ENCODE assay signal across 11 cellular contexts in genomic region chr18:24112874-24113615, GRCh38. TPM values are rescaled to one million over a fixed set of nuclear protein-coding genes. Genes with fewer than 3 reads are reported as not detected.
DNase-seq lines count a peak whose midpoint lies in the region; ATAC-seq lines count a peak whose summit lies in the region.
"Had no signal": no experiment of that assay in that cellular context is flagged by ENCODE, and none has a peak within 500 bp of the region (broad histone marks: within the 10 kb centered on the region; RNA-seq: fewer than 3 reads in every experiment).

No MANE protein-coding gene starts in this region.

- peak overlapping the region; percentile 82 for H3K27ac Mint-ChIP-seq in central memory CD8-positive, alpha-beta T cell (ENCODE audit: low read depth)
- peak overlapping the region in 8 of 10 donors; percentile 14 to 85 (median 64) for H3K27ac Mint-ChIP-seq in naive thymus-derived CD8-positive, alpha-beta T cell

- H3K27me3 ChIP-seq in MG63, result no peaks in the 10 kb centered on the region

- DNase-seq in ELR (ENCODE audit: low read depth) (peak; percentile 77), MG63 (peak; percentile 35), NCI-H1694 treated with DMSO at 0.1 percent for 48 hours (lab: John Stamatoyannopoulos, UW) (no peak)
- no peak for DNase-seq in central memory CD8-positive, alpha-beta T cell (ENCODE audit: low spot score in 2 of 2)
- no peak for DNase-seq in naive thymus-derived CD8-positive, alpha-beta T cell
- DNase-seq in activated CD4-positive, CD25-positive, alpha-beta regulatory T cell treated with anti-CD3 and anti-CD28 coated beads, Interleukin-2, amount 50 U/mL, for 72 hours, result no peak
- DNase-seq: activated CD8-positive, alpha-beta memory T cell treated with anti-CD3 and anti-CD28 coated beads for 24 hours; Kasumi-1; posterior cingulate gyrus had no signal

- no peak overlapping the region for H3K4me3 ChIP-seq in MG63

- peaks cover 41% of the 10 kb centered on the region for H3K36me3 Mint-ChIP-seq in central memory CD8-positive, alpha-beta T cell (ENCODE audit: insufficient read depth)
- H3K36me3 Mint-ChIP-seq in naive thymus-derived CD8-positive, alpha-beta T cell, result peaks cover 0 to 58% (median 0%) of the 10 kb centered on the region in 3 donors

- H3K4me1 Mint-ChIP-seq in central memory CD8-positive, alpha-beta T cell, result peaks cover 38% of the 10 kb centered on the region
- H3K4me1 Mint-ChIP-seq in naive thymus-derived CD8-positive, alpha-beta T cell, result peaks cover 14 to 31% (median 27%) of the 10 kb centered on the region in 4 donors

- H3K36me3 ChIP-seq in MG63, result no peaks in the 10 kb centered on the region

- H3K9me3 ChIP-seq in MG63, result no peaks in the 10 kb centered on the region

- H3K4me3 Mint-ChIP-seq in central memory CD8-positive, alpha-beta T cell, result no peak overlapping the region
- no peak overlapping the region for H3K4me3 Mint-ChIP-seq in naive thymus-derived CD8-positive, alpha-beta T cell

- POLR2A ChIA-PET in naive thymus-derived CD8-positive, alpha-beta T cell (lab: Charles Lee), result no interaction called here

- H3K9me3 Mint-ChIP-seq in central memory CD8-positive, alpha-beta T cell, result no peaks in the 10 kb centered on the region
- no peaks in the 10 kb centered on the region for H3K9me3 Mint-ChIP-seq in naive thymus-derived CD8-positive, alpha-beta T cell

- ATAC-seq in central memory CD8-positive, alpha-beta T cell (replicated peaks; ENCODE audit: extremely low read depth, poor library complexity, severe bottlenecking), result no peak
- no peak for ATAC-seq in naive thymus-derived CD8-positive, alpha-beta T cell
- ATAC-seq in GM18498 (IDR thresholded peaks at IDR 0.05; ENCODE audit: unreplicated experiment), result no peak
- ATAC-seq in GM18511 (IDR thresholded peaks at IDR 0.05; ENCODE audit: unreplicated experiment), result no peak

- no peaks in the 10 kb centered on the region for H3K27me3 Mint-ChIP-seq in central memory CD8-positive, alpha-beta T cell
- H3K27me3 Mint-ChIP-seq in naive thymus-derived CD8-positive, alpha-beta T cell, result no peaks in the 10 kb centered on the region

RNA-seq across cellular contexts. Expression of gene CABYR, which starts 25.8 kb away (rescaled TPM):
- total RNA-seq in MG63 (2014; rRNA removed; shearing (Covaris generic); ENCODE audit: low replicate concordance), result not detected in 2 replicates
- total RNA-seq in naive thymus-derived CD8-positive, alpha-beta T cell, result 1 to 10 TPM; 2.1 to 3.3 TPM
- polyA plus RNA-seq in naive thymus-derived CD8-positive, alpha-beta T cell, result under 1 TPM in 2 of 3 donors, not detected in 1; 0.28 to 0.46 TPM

Comparison
In these comparisons a context has a peak if more than half of its experiments do, and no peak if none do; other contexts are left out.
1. DNase-seq: peak in ELR (single experiment) and MG63 (single experiment); none in central memory CD8-positive, alpha-beta T cell (0 of 2), naive thymus-derived CD8-positive, alpha-beta T cell (0 of 10), activated CD4-positive, CD25-positive, alpha-beta regulatory T cell treated with anti-CD3 and anti-CD28 coated beads, Interleukin-2, amount 50 U/mL, for 72 hours (single experiment) and NCI-H1694 treated with DMSO at 0.1 percent for 48 hours (single experiment).